8 cellular contexts compared by ENCODE assay signal in the genomic region with DNA sequence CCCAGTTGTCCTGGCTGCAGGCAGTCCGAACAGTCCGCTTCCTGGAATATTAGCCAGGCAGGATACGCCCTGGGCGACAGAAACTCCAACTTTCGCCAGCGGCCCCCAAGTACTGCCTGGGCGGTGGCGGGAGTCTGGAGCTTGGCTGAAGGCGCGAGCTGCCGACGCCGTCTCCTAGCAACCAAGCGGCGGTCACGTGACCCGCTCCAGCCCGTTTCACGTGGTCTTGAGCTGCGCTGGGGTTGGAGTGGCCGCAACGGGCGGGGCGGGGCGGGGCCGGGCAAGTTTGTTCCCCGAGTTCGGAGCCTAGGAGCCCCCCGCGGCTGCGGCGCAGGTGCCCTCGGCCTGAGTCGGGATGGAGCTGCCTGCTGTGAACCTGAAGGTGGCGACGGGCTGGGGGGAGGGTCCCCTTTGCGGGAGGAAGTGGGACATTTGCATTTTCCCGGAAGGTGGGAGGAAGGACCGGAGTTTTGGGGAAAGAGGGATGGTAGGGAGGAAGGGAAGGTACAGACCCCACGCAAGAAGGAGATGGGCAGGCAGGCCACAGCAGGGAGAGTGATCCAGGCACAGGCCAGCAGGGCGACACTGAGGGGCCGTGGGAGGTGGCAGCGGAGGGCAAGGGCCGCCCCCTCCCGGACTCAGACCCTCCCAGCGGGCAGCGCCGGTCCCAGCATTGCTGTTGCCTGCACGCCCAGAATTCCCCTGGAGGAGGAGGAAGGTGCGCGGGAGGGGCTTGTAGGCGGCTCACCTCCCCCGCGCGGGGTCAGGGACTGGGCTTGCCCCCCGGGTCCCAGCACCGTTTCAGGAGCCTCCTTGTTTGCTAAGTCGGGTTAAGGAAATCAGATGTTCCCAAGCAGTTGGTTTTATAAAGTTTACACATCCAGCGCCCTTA.
DNase-seq lines count a peak whose midpoint lies in the region; ATAC-seq and TF ChIP-seq lines count a peak whose summit lies in the region.

A gene with protein sequence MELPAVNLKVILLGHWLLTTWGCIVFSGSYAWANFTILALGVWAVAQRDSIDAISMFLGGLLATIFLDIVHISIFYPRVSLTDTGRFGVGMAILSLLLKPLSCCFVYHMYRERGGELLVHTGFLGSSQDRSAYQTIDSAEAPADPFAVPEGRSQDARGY (plus strand): TSS at position 283 of the 892 bp plus-strand sequence. CDS start 73 bp downstream, at position 356.

- H3K36me3 ChIP-seq in iPS-20b (ENCODE audit: insufficient read depth, low read depth, low read length): 0 out of 2 replicates have a peak, but pooled peaks cover 5% of the 10 kb centered on the region

- in situ Hi-C loops in T47D (cut with HindIII; ENCODE audit: low pct_unique_long_range_greater_than_20kb, low sequenced_read_pairs): no loop called here

- DNase-seq in GM12864 (ENCODE audit: low read depth) (peak; percentile 58), NCI-H2171 treated with DMSO at 0.1 percent for 48 hours (lab: John Stamatoyannopoulos, UW) (peak; percentile 85), T47D (ENCODE audit: low read depth in 1 of 2, low spot score in 1 of 2) (peak; percentile 82 to 87)

- ATAC-seq in HG02938 (IDR thresholded peaks at IDR 0.05; ENCODE audit: unreplicated experiment) (peak; percentile 65), HG02884 (IDR thresholded peaks at IDR 0.05; ENCODE audit: unreplicated experiment) (no peak)

- no peaks in the 10 kb centered on the region for H3K27me3 ChIP-seq in iPS-20b (ENCODE audit: insufficient read depth, low read length)

- TF ChIP-seq CTCF in GM12864 (IDR thresholded peaks at IDR 0.05; ENCODE audit: low read depth, low read length, missing control alignments) (peak; percentile 17), VCaP (conservative IDR thresholded peaks at IDR 0.05) (no peak)

- H3K9me3 ChIP-seq in iPS-20b (ENCODE audit: insufficient read depth, low read depth, low read length): no peaks in the 10 kb centered on the region

- H3K27ac ChIP-seq in VCaP (peak within 1 kb of the TSS; percentile 98), iPS-20b (ENCODE audit: low read length) (peak within 1 kb of the TSS; percentile 98), skin epidermis (peak within 1 kb of the TSS; percentile 51 to 98 (median 94))

- H3K4me3 ChIP-seq in GM12864 (ENCODE audit: low read depth, low read length): peak within 1 kb of the TSS; percentile 91
- peak within 1 kb of the TSS; percentile 95 for H3K4me3 ChIP-seq in iPS-20b (ENCODE audit: low read length)
- peak within 1 kb of the TSS; percentile 57 to 86 (median 71) for H3K4me3 ChIP-seq in skin epidermis

- peaks cover 18% of the 10 kb centered on the region for H3K4me1 ChIP-seq in iPS-20b (ENCODE audit: insufficient read depth, low read length)

- H3K9ac ChIP-seq in iPS-20b (ENCODE audit: low read depth, low read length): peak within 1 kb of the TSS; percentile 91
